ENCODE assay signal across 22 cellular contexts in the genomic region with DNA sequence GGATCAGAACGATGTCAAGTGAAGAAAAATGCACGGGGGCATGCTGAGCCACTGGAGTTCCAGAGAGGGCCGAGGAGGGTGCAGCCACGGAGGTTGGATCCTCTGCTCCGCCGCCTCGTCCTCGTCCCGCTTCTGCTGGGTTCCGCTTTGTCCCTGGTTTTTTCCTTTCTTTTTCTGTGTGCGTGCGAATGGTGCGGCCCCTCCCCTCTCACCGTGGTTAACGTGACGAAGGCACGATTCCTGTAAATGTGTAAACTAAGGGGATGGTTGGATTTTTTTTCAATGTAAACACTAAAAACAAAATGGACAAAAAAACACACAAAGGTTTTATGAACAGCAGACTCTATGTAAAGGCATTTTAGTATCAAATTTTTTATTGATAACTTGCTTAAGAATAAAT. TPM values are rescaled to one million over a fixed set of nuclear protein-coding genes. Genes with fewer than 3 reads are reported as not detected.
DNase-seq lines count a peak whose midpoint lies in the region; ATAC-seq and TF ChIP-seq lines count a peak whose summit lies in the region.
"Had no signal": no experiment of that assay in that cellular context is flagged by ENCODE, and none has a peak within 500 bp of the region (broad histone marks: within the 10 kb centered on the region; RNA-seq: fewer than 3 reads in every experiment).

No MANE protein-coding gene starts in this region.

- H4K20me1 ChIP-seq in neural progenitor cell (ENCODE audit: low read depth): no peaks in the 10 kb centered on the region

- no peaks in the 10 kb centered on the region for H3K9me3 ChIP-seq in neural progenitor cell (ENCODE audit: low read depth)
- H3K9me3 ChIP-seq in mucosa of descending colon: no peaks in the 10 kb centered on the region
- H3K9me3 ChIP-seq: A549, Caco-2 had no signal

- intact Hi-C loops in Calu3 (cut with micrococcal nuclease; ENCODE audit: unreplicated experiment): no loop called here
- intact Hi-C loops in mucosa of descending colon (cut with DNase I, micrococcal nuclease): no loop called here

- H3K4me3 ChIP-seq in neural progenitor cell: no peak overlapping the region
- no peak overlapping the region for H3K4me3 ChIP-seq in mucosa of descending colon
- H3K4me3 ChIP-seq: A549 had no signal

- no peak overlapping the region for H3K4me2 ChIP-seq in neural progenitor cell
- H3K4me2 ChIP-seq: A549, KMS-11 had no signal

- H3K4me1 ChIP-seq in neural progenitor cell: peaks cover 6% of the 10 kb centered on the region
- H3K4me1 ChIP-seq in mucosa of descending colon (ENCODE audit: low read depth): no peaks in the 10 kb centered on the region
- H3K4me1 ChIP-seq: Caco-2 had no signal

- no peaks in the 10 kb centered on the region for H3K27me3 ChIP-seq in neural progenitor cell

- no peak overlapping the region for H3K9ac ChIP-seq in neural progenitor cell
- H3K9ac ChIP-seq: KMS-11 had no signal

- H3K27ac Mint-ChIP-seq in Calu3 (ENCODE audit: unreplicated experiment): no peak overlapping the region
- no peak overlapping the region for H3K27ac Mint-ChIP-seq in neural progenitor cell
- H3K27ac Mint-ChIP-seq: CD8-positive, alpha-beta T cell had no signal

- peaks cover 46% of the 10 kb centered on the region for H3K27me3 Mint-ChIP-seq in Calu3 (ENCODE audit: unreplicated experiment)
- H3K27me3 Mint-ChIP-seq in neural progenitor cell (ENCODE audit: insufficient read depth, low read depth): peaks cover 4% of the 10 kb centered on the region

- DNase-seq in Calu3 (no peak), NCI-H774 (lab: John Stamatoyannopoulos, UW) (peak; percentile 44), left kidney (ENCODE audit: low read depth, low spot score) (peak; percentile 54), neural progenitor cell (ENCODE audit: low spot score) (no peak), mucosa of descending colon (no peak)
- DNase-seq: Caco-2; CD8-positive, alpha-beta T cell; GOT3; HCEC 1CT; IMR-90; MM.1S; NCI-H2029; NCI-H446; NCI-H524 treated with DMSO at 0.1 percent for 48 hours; SHP77 had no signal

- H3K27ac ChIP-seq in neural progenitor cell: no peak overlapping the region
- H3K27ac ChIP-seq: A549, C4-2B, KMS-11, RWPE1 had no signal

- H3K36me3 ChIP-seq in neural progenitor cell (no peaks in the 10 kb centered on the region), mucosa of descending colon (ENCODE audit: low read depth) (no peaks in the 10 kb centered on the region)

- ATAC-seq in HG03378 (IDR thresholded peaks at IDR 0.05; ENCODE audit: unreplicated experiment) (no peak), HG03135 (IDR thresholded peaks at IDR 0.05; ENCODE audit: unreplicated experiment) (no peak), mucosa of descending colon (no peak), GM19455 (IDR thresholded peaks at IDR 0.05; ENCODE audit: unreplicated experiment) (no peak)
- ATAC-seq: CD8-positive, alpha-beta T cell had no signal

- TF ChIP-seq CTCF in Calu3 (IDR thresholded peaks at IDR 0.05; ENCODE audit: unreplicated experiment) (no peak), neural progenitor cell (IDR thresholded peaks at IDR 0.05) (no peak), mucosa of descending colon (IDR thresholded peaks at IDR 0.05) (no peak)

- peaks cover 5% of the 10 kb centered on the region for H3K36me3 Mint-ChIP-seq in Calu3 (ENCODE audit: insufficient read depth, unreplicated experiment)
- H3K36me3 Mint-ChIP-seq in neural progenitor cell: peaks cover 11% of the 10 kb centered on the region
- H3K36me3 Mint-ChIP-seq: CD8-positive, alpha-beta T cell had no signal

- CTCF ChIA-PET in Calu3 (lab: Charles Lee): no interaction called here

- no peak overlapping the region for H2AFZ ChIP-seq in neural progenitor cell (replicated peaks)

- H3K4me3 Mint-ChIP-seq in Calu3 (ENCODE audit: low read depth, unreplicated experiment) (peak overlapping the region; percentile 30), neural progenitor cell (peak overlapping the region; percentile 60)
- H3K4me3 Mint-ChIP-seq: CD8-positive, alpha-beta T cell had no signal

- BruUV-seq in Calu3 (replicated peaks; lab: Mats Ljungman, UMichigan): no TSS peak

- peaks cover 9% of the 10 kb centered on the region for H3K4me1 Mint-ChIP-seq in Calu3 (ENCODE audit: low read depth, unreplicated experiment)
- peaks cover 15% of the 10 kb centered on the region for H3K4me1 Mint-ChIP-seq in neural progenitor cell

- no peaks in the 10 kb centered on the region for H3K9me3 Mint-ChIP-seq in Calu3 (ENCODE audit: low read depth, unreplicated experiment)
- H3K9me3 Mint-ChIP-seq in neural progenitor cell: no peaks in the 10 kb centered on the region
- H3K9me3 Mint-ChIP-seq: CD8-positive, alpha-beta T cell had no signal

- H3K79me2 ChIP-seq in neural progenitor cell (ENCODE audit: low read depth): no peaks in the 10 kb centered on the region

- H3F3A ChIP-seq in neural progenitor cell (ENCODE audit: low read depth): peaks cover 7% of the 10 kb centered on the region

RNA-seq across cellular contexts. Expression of a gene that starts 46.7 kb away (rescaled TPM):
- 2,184 and 2,327 TPM in 2 replicates for total RNA-seq in Calu3 (2022)
- total RNA-seq in neural progenitor cell (ENCODE audit: low replicate concordance): 1,228 and 2,405 TPM in 2 replicates
- 1,000 to 10,000 TPM; 1,922 to 4,060 (median 3,184) TPM for total RNA-seq in mucosa of descending colon

Comparison
In these comparisons a context has a peak if more than half of its experiments do, and no peak if none do; other contexts are left out.
1. DNase-seq: peak in NCI-H774 (single experiment) and left kidney (single experiment); none in Calu3 (single experiment), neural progenitor cell (single experiment) and mucosa of descending colon (0 of 3).